Comparison of ENCODE assay signal across 8 cellular contexts in the genomic region with DNA sequence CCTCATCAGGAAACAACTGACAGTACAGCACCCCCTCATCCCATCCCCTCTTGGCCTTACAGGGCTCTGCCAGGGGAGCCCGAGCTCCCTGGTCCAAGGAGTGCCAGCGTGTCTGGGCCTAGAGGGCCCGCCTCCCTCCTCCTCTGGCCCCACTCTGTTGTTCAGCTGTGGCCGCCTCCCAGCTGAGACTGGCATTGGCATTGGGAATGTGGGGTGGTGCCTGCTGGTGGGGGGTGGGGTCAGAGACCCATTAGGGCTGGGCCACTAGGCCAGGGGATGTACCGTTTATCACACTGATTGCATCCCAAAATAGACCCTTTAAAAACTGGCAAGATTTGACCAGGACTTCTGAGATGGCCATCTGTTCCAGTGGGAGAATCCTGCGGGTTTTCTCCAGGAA. TPM values are rescaled to one million over a fixed set of nuclear protein-coding genes. Genes with fewer than 3 reads are reported as not detected.
DNase-seq lines count a peak whose midpoint lies in the region; ATAC-seq and TF ChIP-seq lines count a peak whose summit lies in the region.

No MANE protein-coding gene starts in this region.

- H3K27ac ChIP-seq in RWPE1, result peak overlapping the region; percentile 75

- no peak overlapping the region for H3K27ac Mint-ChIP-seq in Calu3 (ENCODE audit: unreplicated experiment)
- peak overlapping the region in 1 of 2 donors; percentile 57 for H3K27ac Mint-ChIP-seq in natural killer cell

- peaks cover 5% of the 10 kb centered on the region for H3K4me1 Mint-ChIP-seq in Calu3 (ENCODE audit: low read depth, unreplicated experiment)
- H3K4me1 Mint-ChIP-seq in natural killer cell, result peaks cover 18 to 36% of the 10 kb centered on the region in 2 donors

- no peak for ATAC-seq in natural killer cell
- no peak for ATAC-seq in HG02610 (IDR thresholded peaks at IDR 0.05; ENCODE audit: unreplicated experiment)
- ATAC-seq in HG02759 (IDR thresholded peaks at IDR 0.05; ENCODE audit: unreplicated experiment), result no peak

- CTCF ChIA-PET in Calu3 (lab: Charles Lee) (interaction anchor here (0.7 kb wide), 1 partner anchor 113 kb away, joined by 3 read pairs; no protein-coding TSS in a partner anchor), RWPE1 (lab: Yijun Ruan, JAX) (no interaction called here)

- H3K4me3 Mint-ChIP-seq in Calu3 (ENCODE audit: low read depth, unreplicated experiment) (peak overlapping the region; percentile 71), natural killer cell (peak overlapping the region; percentile 86)

- H3K27me3 Mint-ChIP-seq in Calu3 (ENCODE audit: unreplicated experiment) (no peaks in the 10 kb centered on the region), natural killer cell (ENCODE audit: low read depth in 2 of 2) (no peaks in the 10 kb centered on the region)

- no peak for TF ChIP-seq POLR2A in erythroblast (IDR thresholded peaks at IDR 0.05; ENCODE audit: low read length)

- peaks cover 3% of the 10 kb centered on the region for H3K36me3 Mint-ChIP-seq in Calu3 (ENCODE audit: insufficient read depth, unreplicated experiment)
- H3K36me3 Mint-ChIP-seq in natural killer cell, result no peaks in the 10 kb centered on the region

- BruUV-seq in Calu3 (replicated peaks; lab: Mats Ljungman, UMichigan), result no TSS peak

- intact Hi-C loops in Calu3 (cut with micrococcal nuclease; ENCODE audit: unreplicated experiment), result no loop called here
- intact Hi-C loops in natural killer cell (cut with micrococcal nuclease), result loop anchor here (10.0 kb wide), 1 partner anchor 230 kb away; no protein-coding TSS in a partner anchor

- H3K9me3 Mint-ChIP-seq in Calu3 (ENCODE audit: low read depth, unreplicated experiment), result no peaks in the 10 kb centered on the region
- no peaks in the 10 kb centered on the region for H3K9me3 Mint-ChIP-seq in natural killer cell

- DNase-seq in Calu3 (no peak), RWPE1 (ENCODE audit: low spot score) (no peak), epithelial cell of proximal tubule (ENCODE audit: low read depth) (no peak), natural killer cell (no peak), erythroblast (lab: John Stamatoyannopoulos, UW) (no peak)
- DNase-seq in stimulated activated CD4-positive, alpha-beta T cell treated with anti-CD3 and anti-CD28 coated beads, Interleukin-4, amount 100 ng/mL, for 1 hour, result no peak

- POLR2A ChIA-PET in RWPE1 (lab: Yijun Ruan, JAX; ENCODE audit: low non-redundant PET), result interaction anchor here (0.6 kb wide), 3 partner anchors 13 to 994 kb away, joined by 3 to 4 read pairs (median 3); no protein-coding TSS in a partner anchor

- TF ChIP-seq CTCF in Calu3 (IDR thresholded peaks at IDR 0.05; ENCODE audit: unreplicated experiment) (no peak), RWPE1 (conservative IDR thresholded peaks at IDR 0.05; ENCODE audit: low read depth) (no peak), epithelial cell of proximal tubule (conservative IDR thresholded peaks at IDR 0.05; ENCODE audit: low read depth, low read length) (no peak), natural killer cell (IDR thresholded peaks at IDR 0.05) (no peak)

- peak overlapping the region; percentile 82 for H3K4me3 ChIP-seq in epithelial cell of proximal tubule (ENCODE audit: low read depth, low read length)

RNA-seq across cellular contexts. Expression of a gene that starts 1.4 kb away (rescaled TPM):
- 8.3 and 12.2 TPM in 2 replicates for total RNA-seq in Calu3 (2022)
- 6.1 and 14.0 TPM in 2 replicates for total RNA-seq in epithelial cell of proximal tubule
- 10 to 100 TPM; 25.2 to 34.0 (median 27.4) TPM for total RNA-seq in natural killer cell
